ENCODE assay signal across 15 cellular contexts in the genomic region with DNA sequence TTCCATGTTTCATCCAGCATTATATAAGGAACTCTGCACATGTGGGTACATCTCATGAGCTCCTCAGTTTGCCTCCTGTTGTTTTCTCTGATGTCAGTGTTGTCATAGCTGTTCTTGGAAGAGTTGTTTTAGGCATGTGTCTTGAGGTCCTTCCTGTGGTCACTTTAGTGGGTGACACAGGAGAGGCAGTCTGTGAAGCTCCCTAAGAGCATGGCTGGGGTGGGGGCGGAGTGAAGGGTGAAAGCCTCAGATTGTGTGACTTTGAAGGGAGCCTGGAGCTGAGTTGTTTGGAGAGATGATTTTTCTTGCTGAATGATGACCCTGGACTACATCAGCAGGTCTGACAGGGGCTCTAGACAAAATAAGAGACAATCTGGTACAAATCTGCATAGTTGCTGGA. TPM values are rescaled to one million over a fixed set of nuclear protein-coding genes. Genes with fewer than 3 reads are reported as not detected.
DNase-seq lines count a peak whose midpoint lies in the region; TF ChIP-seq lines count a peak whose summit lies in the region.
"Had no signal": no experiment of that assay in that cellular context is flagged by ENCODE, and none has a peak within 500 bp of the region (broad histone marks: within the 10 kb centered on the region; RNA-seq: fewer than 3 reads in every experiment).

No MANE protein-coding gene starts in this region.

- H2AFZ ChIP-seq in PC-9 = no peak overlapping the region
- H2AFZ ChIP-seq: GM23338 had no signal

- no peaks in the 10 kb centered on the region for H4K20me1 ChIP-seq in PC-9 (ENCODE audit: insufficient read depth)

- H3K9me2 ChIP-seq in PC-9 (ENCODE audit: insufficient read depth) = no peaks in the 10 kb centered on the region

- H3K4me1 ChIP-seq in left ventricle myocardium inferior = peaks cover 70% of the 10 kb centered on the region
- peaks cover 39% of the 10 kb centered on the region for H3K4me1 ChIP-seq in PC-9 (replicated peaks; ENCODE audit: insufficient read depth)
- H3K4me1 ChIP-seq in tibial artery = no peaks in the 10 kb centered on the region
- H3K4me1 ChIP-seq: BE2C had no signal

- H3K27ac ChIP-seq in left ventricle myocardium inferior (replicated peaks) (peak overlapping the region; percentile 93), PC-9 (no peak overlapping the region), tibial artery (no peak overlapping the region)
- H3K27ac ChIP-seq: A549, C4-2B had no signal

- POLR2A ChIA-PET in PC-9 (lab: Charles Lee; ENCODE audit: unreplicated experiment) = interaction anchor here (0.6 kb wide), 1 partner anchor 36 kb away, joined by 10 read pairs; no protein-coding TSS in a partner anchor

- H3F3A ChIP-seq in PC-9 (ENCODE audit: insufficient read depth, low read depth) = peaks cover 17% of the 10 kb centered on the region

- peaks cover 15% of the 10 kb centered on the region for H3K79me2 ChIP-seq in PC-9 (ENCODE audit: low read depth)

- no peak for TF ChIP-seq CTCF in left ventricle myocardium inferior (IDR thresholded peaks at IDR 0.05; ENCODE audit: borderline replicate concordance)
- no peak for TF ChIP-seq CTCF in PC-9 (conservative IDR thresholded peaks at IDR 0.05)
- no peak for TF ChIP-seq CTCF in tibial artery (IDR thresholded peaks at IDR 0.05)

- H3K4me2 ChIP-seq in PC-9 = peak overlapping the region; percentile 17; the same call in 1 of the 2 replicates
- H3K4me2 ChIP-seq: A549, GM23338 had no signal

- H3K27me3 ChIP-seq in left ventricle myocardium inferior (ENCODE audit: low read depth) = no peaks in the 10 kb centered on the region
- H3K27me3 ChIP-seq in PC-9 (ENCODE audit: insufficient read depth, low read depth) = no peaks in the 10 kb centered on the region
- H3K27me3 ChIP-seq in tibial artery = no peaks in the 10 kb centered on the region

- H3K4me3 ChIP-seq in left ventricle myocardium inferior (no peak overlapping the region), PC-9 (no peak overlapping the region), tibial artery (no peak overlapping the region)
- H3K4me3 ChIP-seq: A549, GM23338 had no signal

- BruUV-seq in PC-9 (replicated peaks; lab: Mats Ljungman, UMichigan) = no TSS peak

- DNase-seq in left ventricle myocardium inferior (no peak), cardiac septum (ENCODE audit: low spot score) (no peak), PC-9 (no peak), kidney tubule cell (ENCODE audit: low spot score) (peak; percentile 24), tibial artery (no peak), COR-L47 (lab: John Stamatoyannopoulos, UW) (no peak), SW480 (ENCODE audit: low spot score) (no peak)
- DNase-seq: BE2C; CD4-positive, alpha-beta memory T cell; DND-41; GDM1; H9 had no signal

- CTCF ChIA-PET in PC-9 (lab: Charles Lee) = no interaction called here

- no peaks in the 10 kb centered on the region for H3K36me3 ChIP-seq in left ventricle myocardium inferior
- no peaks in the 10 kb centered on the region for H3K36me3 ChIP-seq in PC-9 (ENCODE audit: low read depth)
- H3K36me3 ChIP-seq in tibial artery = no peaks in the 10 kb centered on the region
- H3K36me3 ChIP-seq: BE2C had no signal

- intact Hi-C loops in left ventricle myocardium inferior (cut with micrococcal nuclease) (no loop called here), cardiac septum (cut with DNase I) (no loop called here), PC-9 (cut with micrococcal nuclease; ENCODE audit: unreplicated experiment) (no loop called here), tibial artery (cut with DNase I; ENCODE audit: low total_unique reads) (no loop called here)

- H3K9me3 ChIP-seq in left ventricle myocardium inferior (replicated peaks) (no peaks in the 10 kb centered on the region), PC-9 (ENCODE audit: insufficient read depth, low read depth) (no peaks in the 10 kb centered on the region), tibial artery (no peaks in the 10 kb centered on the region)
- H3K9me3 ChIP-seq: A549, BE2C had no signal

RNA-seq across cellular contexts. Expression of gene PPP1R14C, which starts 37.7 kb away (rescaled TPM):
- total RNA-seq in left ventricle myocardium inferior (116 TPM), cardiac septum (91.5 TPM), PC-9 (2021) (9.8 and 12.1 TPM in 2 replicates)
- total RNA-seq: CD4-positive, alpha-beta memory T cell had no signal
